8 cellular contexts compared by ENCODE assay signal in the genomic region with DNA sequence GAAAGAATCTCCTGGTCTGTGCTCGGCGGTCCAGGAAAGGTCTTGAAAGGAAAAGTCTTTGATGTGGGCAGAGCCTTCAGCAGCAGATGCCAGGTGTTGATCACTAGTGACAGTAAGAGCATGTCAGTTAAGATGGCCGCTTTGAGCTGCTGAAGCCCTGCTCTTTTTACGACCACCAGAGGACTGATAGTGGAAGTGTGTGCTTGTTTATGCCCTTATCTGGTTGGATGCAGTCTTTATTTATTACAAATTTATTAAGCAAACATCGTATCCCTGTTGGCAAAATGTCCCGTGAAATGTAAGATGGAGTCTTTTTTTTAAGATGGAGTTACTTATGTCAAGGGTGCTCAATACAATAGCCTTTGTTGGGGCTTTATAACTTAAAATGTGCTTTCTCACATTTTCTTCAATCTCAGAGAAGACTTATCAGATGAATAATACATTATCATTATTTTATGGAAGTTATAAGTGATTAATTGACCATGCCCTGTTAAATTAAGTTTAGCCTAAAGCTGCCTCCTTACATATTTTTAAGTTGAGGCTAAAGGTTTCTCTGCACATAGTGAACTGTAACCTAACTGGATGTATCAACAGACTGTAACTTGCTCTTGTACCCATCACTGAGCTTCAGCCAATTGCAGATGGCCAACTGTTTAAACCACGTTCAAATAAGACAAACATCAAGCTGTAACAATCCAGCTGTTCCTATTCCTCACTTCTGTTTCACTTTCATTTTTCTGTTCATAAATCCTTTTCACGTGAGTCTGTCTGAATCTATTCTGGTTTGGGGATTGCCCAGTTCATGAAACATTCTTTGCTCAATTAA.
DNase-seq lines count a peak whose midpoint lies in the region; ATAC-seq and TF ChIP-seq lines count a peak whose summit lies in the region.

No MANE protein-coding gene starts in this region.

- peak; percentile 63 for ATAC-seq in GM21528 (IDR thresholded peaks at IDR 0.05; ENCODE audit: low FRiP score, unreplicated experiment)
- no peak for ATAC-seq in omental fat pad (ENCODE audit: low FRiP score)

- H3K36me3 ChIP-seq in Karpas-422 (ENCODE audit: insufficient read depth, low read length): no peaks in the 10 kb centered on the region

- H3K27ac ChIP-seq in Karpas-422 (ENCODE audit: low read length): no peak overlapping the region

- H3K79me2 ChIP-seq in Karpas-422 (ENCODE audit: low read length): no peaks in the 10 kb centered on the region

- no peak overlapping the region for H3K9ac ChIP-seq in Karpas-422 (ENCODE audit: low read length)

- no peaks in the 10 kb centered on the region for H3K27me3 ChIP-seq in Karpas-422 (ENCODE audit: low read length)

- peak overlapping the region; percentile 32 for H3K4me2 ChIP-seq in Karpas-422 (ENCODE audit: low read depth, low read length, poor library complexity, severe bottlenecking)

- H3K9me2 ChIP-seq in Karpas-422 (replicated peaks; ENCODE audit: insufficient read depth, low read length): no peaks in the 10 kb centered on the region

- H3K4me3 ChIP-seq in Karpas-422 (ENCODE audit: low read length): peak overlapping the region; percentile 21; the same call in 1 of the 2 replicates
- no peak overlapping the region for H3K4me3 ChIP-seq in fibroblast of mammary gland (ENCODE audit: control insufficient read depth, low read depth, low read length)

- no peak for TF ChIP-seq CTCF in fibroblast of mammary gland (conservative IDR thresholded peaks at IDR 0.05; ENCODE audit: control insufficient read depth, insufficient read depth, low read depth, low read length)
- TF ChIP-seq CTCF in omental fat pad (IDR thresholded peaks at IDR 0.05): no peak

- no peaks in the 10 kb centered on the region for H4K20me1 ChIP-seq in Karpas-422 (ENCODE audit: insufficient read depth, low read depth, low read length)

- H3K4me1 ChIP-seq in Karpas-422 (ENCODE audit: low read length): peaks cover 7% of the 10 kb centered on the region

- no peaks in the 10 kb centered on the region for H3K9me3 ChIP-seq in Karpas-422 (ENCODE audit: low read length)

- H2AFZ ChIP-seq in Karpas-422 (ENCODE audit: low read length): peak overlapping the region; percentile 76

- DNase-seq in ELR (ENCODE audit: low read depth) (peak; percentile 46), Karpas-422 (no peak), fibroblast of mammary gland (ENCODE audit: low read depth) (peak; percentile 52), NCI-H2081 treated with DMSO at 0.1 percent for 48 hours (lab: John Stamatoyannopoulos, UW) (no peak), omental fat pad (ENCODE audit: low spot score) (no peak), NCI-H2107 (lab: John Stamatoyannopoulos, UW) (no peak)
- no peak for DNase-seq in stimulated activated CD8-positive, alpha-beta memory T cell treated with anti-CD3 and anti-CD28 coated beads, Interleukin-4, amount 100 ng/mL, for 48 hours

Comparison
In these comparisons a context has a peak if more than half of its experiments do, and no peak if none do; other contexts are left out.
1. DNase-seq: peak in ELR (single experiment) and fibroblast of mammary gland (single experiment); none in Karpas-422 (single experiment), NCI-H2081 treated with DMSO at 0.1 percent for 48 hours (single experiment), stimulated activated CD8-positive, alpha-beta memory T cell treated with anti-CD3 and anti-CD28 coated beads, Interleukin-4, amount 100 ng/mL, for 48 hours (single experiment), omental fat pad (single experiment) and NCI-H2107 (single experiment).